17 cellular contexts compared by ENCODE assay signal in genomic region chrY:21248591-21248990, GRCh38.
DNase-seq lines count a peak whose midpoint lies in the region; ATAC-seq and TF ChIP-seq lines count a peak whose summit lies in the region.
"Had no signal": no experiment of that assay in that cellular context is flagged by ENCODE, and none has a peak within 500 bp of the region (broad histone marks: within the 10 kb centered on the region; RNA-seq: fewer than 3 reads in every experiment).

No MANE protein-coding gene starts in this region.

- peak overlapping the region; percentile 97 for H3K27ac Mint-ChIP-seq in CD4-positive, alpha-beta T cell
- peak overlapping the region; percentile 94 for H3K27ac Mint-ChIP-seq in activated B cell treated with CpG ODN at 0.5 μM for 24 hours
- H3K27ac Mint-ChIP-seq in dendritic cell treated with granulocyte-macrophage colony-stimulating factor and Interleukin-4, amounts not matched to agents 40 ng/mL and 50 ng/mL, for 4 days: peak overlapping the region; percentile 52

- H3K4me1 Mint-ChIP-seq in CD4-positive, alpha-beta T cell (ENCODE audit: low read depth): peaks cover 60% of the 10 kb centered on the region
- H3K4me1 Mint-ChIP-seq in activated B cell treated with CpG ODN at 0.5 μM for 24 hours: peaks cover 63% of the 10 kb centered on the region
- H3K4me1 Mint-ChIP-seq in dendritic cell treated with granulocyte-macrophage colony-stimulating factor and Interleukin-4, amounts not matched to agents 40 ng/mL and 50 ng/mL, for 4 days (ENCODE audit: low read depth): peaks cover 37% of the 10 kb centered on the region

- no peaks in the 10 kb centered on the region for H3K27me3 ChIP-seq in CD4-positive, alpha-beta T cell (ENCODE audit: control insufficient read depth, insufficient read depth, low read length)
- no peaks in the 10 kb centered on the region for H3K27me3 ChIP-seq in uterus
- H3K27me3 ChIP-seq: BLaER1, brain microvascular endothelial cell, hepatocyte, upper lobe of left lung had no signal

- TF ChIP-seq POLR2A in uterus (IDR thresholded peaks at IDR 0.05): no peak

- POLR2A ChIA-PET in CD4-positive, alpha-beta T cell (lab: Charles Lee): interaction anchor here (2.8 kb wide), 1 partner anchor 8 kb away, joined by 18 read pairs; no protein-coding TSS in a partner anchor
- POLR2A ChIA-PET in activated B cell treated with CpG ODN at 0.5 μM for 24 hours (lab: Charles Lee): interaction anchor here (1.0 to 2.8 kb wide), 3 partner anchors 11 to 21 kb away, joined by 5 to 13 read pairs (median 8); no protein-coding TSS in a partner anchor

- no peak for TF ChIP-seq CTCF in CD4-positive, alpha-beta T cell (IDR thresholded peaks at IDR 0.05)
- TF ChIP-seq CTCF in activated B cell treated with CpG ODN at 0.5 μM for 24 hours (IDR thresholded peaks at IDR 0.05) (no peak), uterus (IDR thresholded peaks at IDR 0.05) (no peak)

- H3K4me1 ChIP-seq in uterus: no peaks in the 10 kb centered on the region
- H3K4me1 ChIP-seq: BLaER1, upper lobe of left lung had no signal

- no peak overlapping the region for H3K4me3 ChIP-seq in uterus
- H3K4me3 ChIP-seq: BLaER1, hepatocyte, upper lobe of left lung had no signal

- H3K27ac ChIP-seq in CD4-positive, alpha-beta T cell (ENCODE audit: low read depth, low read length): peak overlapping the region; percentile 53
- H3K27ac ChIP-seq in uterus: no peak overlapping the region
- H3K27ac ChIP-seq: BLaER1, brain microvascular endothelial cell, hepatocyte, upper lobe of left lung had no signal

- peak; percentile 51 to 59 for ATAC-seq in activated CD4-positive, CD25-positive, alpha-beta regulatory T cell treated with anti-CD3 and anti-CD28 coated beads, Interleukin-2, amount 50 U/mL, for 24 hours
- peak; percentile 33 for ATAC-seq in CD4-positive, alpha-beta T cell (ENCODE audit: poor library complexity)
- ATAC-seq in activated B cell treated with CpG ODN at 0.5 μM for 24 hours (ENCODE audit: low read depth): peak; percentile 29
- ATAC-seq in GM19452 (IDR thresholded peaks at IDR 0.05; ENCODE audit: unreplicated experiment): no peak
- ATAC-seq in HG02571 (IDR thresholded peaks at IDR 0.05; ENCODE audit: unreplicated experiment): no peak
- ATAC-seq: right cardiac atrium had no signal

- peak overlapping the region; percentile 59 for H3K4me3 Mint-ChIP-seq in CD4-positive, alpha-beta T cell
- H3K4me3 Mint-ChIP-seq in activated B cell treated with CpG ODN at 0.5 μM for 24 hours: peak overlapping the region; percentile 1
- no peak overlapping the region for H3K4me3 Mint-ChIP-seq in dendritic cell treated with granulocyte-macrophage colony-stimulating factor and Interleukin-4, amounts not matched to agents 40 ng/mL and 50 ng/mL, for 4 days

- no peaks in the 10 kb centered on the region for H3K36me3 ChIP-seq in uterus
- H3K36me3 ChIP-seq: BLaER1, brain microvascular endothelial cell, upper lobe of left lung had no signal

- H3K36me3 Mint-ChIP-seq in CD4-positive, alpha-beta T cell (ENCODE audit: low read depth): peaks cover 13% of the 10 kb centered on the region
- H3K36me3 Mint-ChIP-seq in activated B cell treated with CpG ODN at 0.5 μM for 24 hours (ENCODE audit: low read depth): peaks cover 3% of the 10 kb centered on the region
- peaks cover 5% of the 10 kb centered on the region for H3K36me3 Mint-ChIP-seq in dendritic cell treated with granulocyte-macrophage colony-stimulating factor and Interleukin-4, amounts not matched to agents 40 ng/mL and 50 ng/mL, for 4 days (ENCODE audit: low read depth)

- CTCF ChIA-PET in CD4-positive, alpha-beta T cell (lab: Charles Lee): no interaction called here
- CTCF ChIA-PET in activated B cell treated with CpG ODN at 0.5 μM for 24 hours (lab: Charles Lee): no interaction called here

- no peaks in the 10 kb centered on the region for H3K9me3 ChIP-seq in CD4-positive, alpha-beta T cell (ENCODE audit: control insufficient read depth, low read length)
- H3K9me3 ChIP-seq in uterus: no peaks in the 10 kb centered on the region
- H3K9me3 ChIP-seq: BLaER1, upper lobe of left lung had no signal

- intact Hi-C loops in CD4-positive, alpha-beta T cell (cut with DNase I, micrococcal nuclease): loop anchor here in 1 of 2 experiments (5.0 kb wide), 1 partner anchor 111 kb away; no protein-coding TSS in a partner anchor
- intact Hi-C loops in activated B cell treated with CpG ODN at 0.5 μM for 24 hours (cut with micrococcal nuclease) (loop anchor here (2.0 to 10.0 kb wide), 2 partner anchors 16 to 674 kb away; partner anchors contain the start of gene EIF1AY), uterus (cut with DNase I; ENCODE audit: low total_unique reads) (no loop called here)
- intact Hi-C loops in dendritic cell treated with granulocyte-macrophage colony-stimulating factor and Interleukin-4, amounts not matched to agents 40 ng/mL and 50 ng/mL, for 4 days (cut with micrococcal nuclease): loop anchor here (10.0 kb wide), 1 partner anchor 214 kb away; no protein-coding TSS in a partner anchor

- no peaks in the 10 kb centered on the region for H3K27me3 Mint-ChIP-seq in CD4-positive, alpha-beta T cell
- H3K27me3 Mint-ChIP-seq in activated B cell treated with CpG ODN at 0.5 μM for 24 hours: no peaks in the 10 kb centered on the region
- no peaks in the 10 kb centered on the region for H3K27me3 Mint-ChIP-seq in dendritic cell treated with granulocyte-macrophage colony-stimulating factor and Interleukin-4, amounts not matched to agents 40 ng/mL and 50 ng/mL, for 4 days

- H3K9me3 Mint-ChIP-seq in CD4-positive, alpha-beta T cell: no peaks in the 10 kb centered on the region
- H3K9me3 Mint-ChIP-seq in activated B cell treated with CpG ODN at 0.5 μM for 24 hours: no peaks in the 10 kb centered on the region
- no peaks in the 10 kb centered on the region for H3K9me3 Mint-ChIP-seq in dendritic cell treated with granulocyte-macrophage colony-stimulating factor and Interleukin-4, amounts not matched to agents 40 ng/mL and 50 ng/mL, for 4 days

- DNase-seq in activated CD4-positive, CD25-positive, alpha-beta regulatory T cell (lab: John Stamatoyannopoulos, UW): no peak
- no peak for DNase-seq in CD4-positive, alpha-beta T cell
- no peak for DNase-seq in activated B cell treated with CpG ODN at 0.5 μM for 24 hours
- no peak for DNase-seq in uterus
- DNase-seq: 8988T; brain microvascular endothelial cell; NCI-H1417 treated with DMSO at 0.1 percent for 48 hours; NCI-H524; right cardiac atrium; stimulated activated naive CD4-positive, alpha-beta T cell treated with Interleukin-2 at 50 U/mL for 16 hours; upper lobe of left lung had no signal

Comparison
In these comparisons a context has a peak if more than half of its experiments do, and no peak if none do; other contexts are left out.
1. ATAC-seq: peak in activated CD4-positive, CD25-positive, alpha-beta regulatory T cell treated with anti-CD3 and anti-CD28 coated beads, Interleukin-2, amount 50 U/mL, for 24 hours (2 of 2), CD4-positive, alpha-beta T cell (single experiment) and activated B cell treated with CpG ODN at 0.5 μM for 24 hours (single experiment); none in GM19452 (single experiment) and HG02571 (single experiment).
2. Peak in every context shown above with its lines, with median percentiles within 50 percentile points of each other: H3K27ac Mint-ChIP-seq.